Comparison of ENCODE assay signal across 8 cellular contexts in genomic region chr14:91835920-91836843, GRCh38. TPM values are rescaled to one million over a fixed set of nuclear protein-coding genes. Genes with fewer than 3 reads are reported as not detected.
DNase-seq lines count a peak whose midpoint lies in the region; ATAC-seq and TF ChIP-seq lines count a peak whose summit lies in the region.

No MANE protein-coding gene starts in this region.

- H3K27ac ChIP-seq in esophagus muscularis mucosa (replicated peaks in 1 of 4): peak overlapping the region; percentile 77 to 83 (median 80)
- H3K27ac ChIP-seq in neutrophil: no peak overlapping the region
- peak overlapping the region; percentile 83 to 91 for H3K27ac ChIP-seq in testis
- no peak overlapping the region for H3K27ac ChIP-seq in Karpas-422 (ENCODE audit: low read length)

- intact Hi-C loops in esophagus muscularis mucosa (cut with DNase I): loop anchor here (10.0 kb wide), 1 partner anchor 159 kb away; no protein-coding TSS in a partner anchor
- intact Hi-C loops in testis (cut with DNase I; ENCODE audit: low total_unique reads): no loop called here

- TF ChIP-seq EP300 in esophagus muscularis mucosa (IDR thresholded peaks at IDR 0.05): no peak

- no peaks in the 10 kb centered on the region for H3K9me3 ChIP-seq in esophagus muscularis mucosa
- no peaks in the 10 kb centered on the region for H3K9me3 ChIP-seq in neutrophil
- H3K9me3 ChIP-seq in testis: no peaks in the 10 kb centered on the region
- no peaks in the 10 kb centered on the region for H3K9me3 ChIP-seq in Karpas-422 (ENCODE audit: low read length)

- WGBS in esophagus muscularis mucosa: 4% methylated on average over 13 of the region's 84 CpGs
- 0 to 3% methylated on average over 17 to 76 of the region's 84 CpGs for WGBS in testis, 2 donors

- H3K4me2 ChIP-seq in Karpas-422 (ENCODE audit: low read depth, low read length, poor library complexity, severe bottlenecking): no peak overlapping the region

- no peaks in the 10 kb centered on the region for H3K9me2 ChIP-seq in Karpas-422 (replicated peaks; ENCODE audit: insufficient read depth, low read length)

- no peaks in the 10 kb centered on the region for H4K20me1 ChIP-seq in Karpas-422 (ENCODE audit: insufficient read depth, low read depth, low read length)

- TF ChIP-seq POLR2A in esophagus muscularis mucosa (IDR thresholded peaks at IDR 0.05; ENCODE audit: low read depth) (no peak), testis (IDR thresholded peaks at IDR 0.05) (no peak)

- H3K79me2 ChIP-seq in Karpas-422 (ENCODE audit: low read length): no peaks in the 10 kb centered on the region

- H3K36me3 ChIP-seq in esophagus muscularis mucosa: no peaks in the 10 kb centered on the region
- H3K36me3 ChIP-seq in neutrophil: no peaks in the 10 kb centered on the region
- no peaks in the 10 kb centered on the region for H3K36me3 ChIP-seq in testis (ENCODE audit: low read depth, missing control alignments)
- H3K36me3 ChIP-seq in Karpas-422 (ENCODE audit: insufficient read depth, low read length): no peaks in the 10 kb centered on the region

- H3K9ac ChIP-seq in Karpas-422 (ENCODE audit: low read length): no peak overlapping the region

- H3K4me1 ChIP-seq in esophagus muscularis mucosa (peaks cover 0 to 19% (median 16%) of the 10 kb centered on the region in 4 donors), neutrophil (ENCODE audit: control insufficient read depth in 1 of 2, insufficient read depth in 1 of 2, low read depth in 1 of 2, low read length in 1 of 2) (peaks cover 8 to 16% of the 10 kb centered on the region in 2 experiments), testis (peaks cover 4% of the 10 kb centered on the region), Karpas-422 (ENCODE audit: low read length) (no peaks in the 10 kb centered on the region)

- no peak overlapping the region for H2AFZ ChIP-seq in Karpas-422 (ENCODE audit: low read length)

- DNase-seq in GM12865 (ENCODE audit: low read depth) (peak; percentile 74), NCI-H345 (lab: John Stamatoyannopoulos, UW) (peak; percentile 91), esophagus muscularis mucosa (ENCODE audit: extremely low spot score) (no peak), testis (peak; percentile 92), Karpas-422 (no peak)
- DNase-seq in activated CD8-positive, alpha-beta memory T cell treated with anti-CD3 and anti-CD28 coated beads, Interleukin-2, amount 50 U/mL, for 24 hours (ENCODE audit: extremely low read depth): peak; percentile 60

- no peak for TF ChIP-seq CTCF in GM12865 (IDR thresholded peaks at IDR 0.05; ENCODE audit: insufficient read depth, low read depth, low read length, missing control alignments)
- TF ChIP-seq CTCF in esophagus muscularis mucosa (IDR thresholded peaks at IDR 0.05): no peak
- no peak for TF ChIP-seq CTCF in neutrophil (IDR thresholded peaks at IDR 0.05)
- no peak for TF ChIP-seq CTCF in testis (IDR thresholded peaks at IDR 0.05)

- H3K4me3 ChIP-seq in GM12865 (ENCODE audit: low read depth, low read length) (peak overlapping the region; percentile 68), esophagus muscularis mucosa (peak overlapping the region; percentile 58 to 85 (median 62)), neutrophil (ENCODE audit: low read depth in 1 of 2, low read length in 1 of 2) (peak overlapping the region; percentile 38 to 59), testis (peak overlapping the region; percentile 75 to 88), Karpas-422 (ENCODE audit: low read length) (no peak overlapping the region)

- peak; percentile 54 for ATAC-seq in HG02884 (IDR thresholded peaks at IDR 0.05; ENCODE audit: unreplicated experiment)

- H3K27me3 ChIP-seq in esophagus muscularis mucosa (peaks cover 0 to 44% (median 17%) of the 10 kb centered on the region in 4 donors), neutrophil (peaks cover 89% of the 10 kb centered on the region), testis (no peaks in the 10 kb centered on the region), Karpas-422 (ENCODE audit: low read length) (no peaks in the 10 kb centered on the region)

RNA-seq across cellular contexts. Expression of gene TC2N, which starts 31.2 kb away (rescaled TPM):
- 10 to 100 TPM; 17.8 to 27.8 (median 23.7) TPM for total RNA-seq in esophagus muscularis mucosa
- total RNA-seq in testis: 10 to 100 TPM; 19.6 to 24.3 TPM
- polyA plus RNA-seq in testis (ENCODE audit: insufficient read depth, low read depth, low replicate concordance): 17.2 TPM
- not detected in 2 replicates for total RNA-seq in Karpas-422 (2014; rRNA removed; shearing (Covaris generic); ENCODE audit: low replicate concordance)

Comparison
In these comparisons a context has a peak if more than half of its experiments do, and no peak if none do; other contexts are left out.
1. DNase-seq: peak in GM12865 (single experiment), NCI-H345 (single experiment), activated CD8-positive, alpha-beta memory T cell treated with anti-CD3 and anti-CD28 coated beads, Interleukin-2, amount 50 U/mL, for 24 hours (single experiment) and testis (single experiment); none in esophagus muscularis mucosa (single experiment) and Karpas-422 (single experiment).
2. H3K27ac ChIP-seq: peak in esophagus muscularis mucosa (4 of 4) and testis (2 of 2); none in neutrophil (single experiment) and Karpas-422 (single experiment).
3. RNA of gene TC2N, which starts 31.2 kb away (total RNA-seq): 17.8 to 27.8 TPM in esophagus muscularis mucosa and 19.6 to 24.3 TPM in testis; not detected in Karpas-422; every median in the first group is over 10 times any median in the second.